Comparison of ENCODE assay signal across 8 cellular contexts in the genomic region with DNA sequence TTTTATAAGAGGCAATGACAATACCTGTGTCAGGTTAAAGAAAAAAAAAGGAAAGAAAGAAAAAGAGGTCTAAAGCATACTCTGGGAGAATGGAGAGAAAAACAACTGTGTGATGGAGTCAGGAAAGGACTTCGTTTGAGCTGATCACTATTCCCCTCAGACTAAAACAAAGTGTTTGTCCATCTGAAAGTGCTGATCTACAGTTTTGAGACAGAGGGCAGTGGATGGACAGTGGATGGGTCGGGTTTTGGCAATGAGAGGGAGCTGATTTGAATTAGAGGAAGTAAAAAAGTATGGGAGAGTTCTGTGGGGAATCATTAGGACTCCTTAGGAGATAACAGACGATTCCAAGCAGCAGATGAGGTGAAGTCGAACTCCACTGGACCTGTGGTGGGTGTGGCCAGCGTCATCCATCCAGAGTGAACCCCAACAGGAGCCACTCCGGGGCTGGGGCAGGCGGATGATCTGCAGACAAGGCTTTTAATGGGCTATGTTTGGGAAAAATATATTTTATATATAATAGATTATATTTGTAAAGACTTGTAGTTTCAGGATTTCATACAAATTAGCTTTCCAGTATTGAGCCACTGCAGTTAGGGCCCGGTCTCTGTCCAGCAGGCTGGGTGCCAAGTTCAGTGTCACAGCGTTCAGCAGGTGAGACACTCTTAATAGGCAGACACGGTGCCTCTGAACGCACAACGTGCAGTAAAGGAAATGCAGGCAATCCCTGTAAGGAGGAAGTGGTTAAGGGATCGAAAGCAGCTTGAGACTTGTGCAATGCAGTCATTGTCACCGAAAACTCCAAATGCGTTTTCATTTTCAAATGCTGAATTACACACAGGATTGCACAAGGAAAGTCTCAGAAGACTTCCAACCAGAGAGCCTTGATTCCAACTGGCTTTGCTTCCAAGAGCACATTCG.
DNase-seq lines count a peak whose midpoint lies in the region; ATAC-seq and TF ChIP-seq lines count a peak whose summit lies in the region.

No MANE protein-coding gene starts in this region.

- POLR2A ChIA-PET in A673 (lab: Charles Lee; ENCODE audit: low non-redundant PET): no interaction called here

- peaks cover 53% of the 10 kb centered on the region for H3K4me1 Mint-ChIP-seq in activated T-cell treated with anti-CD3 and anti-CD28 coated beads, Interleukin-2, amount 50 U/mL, for 72 hours (ENCODE audit: low read depth)
- peaks cover 31% of the 10 kb centered on the region for H3K4me1 Mint-ChIP-seq in stimulated activated memory B cell treated with anti-CD40 and anti-IgM and Interleukin-4, amounts not matched to agents 10 μg/mL and 1 μg/mL and 100 μg/mL, for 72 hours

- H3K27me3 ChIP-seq in A673 (replicated peaks; ENCODE audit: insufficient read depth, low read depth, low read length, poor library complexity): no peaks in the 10 kb centered on the region

- peak overlapping the region; percentile 84 for H3K27ac Mint-ChIP-seq in activated T-cell treated with anti-CD3 and anti-CD28 coated beads, Interleukin-2, amount 50 U/mL, for 72 hours
- H3K27ac Mint-ChIP-seq in stimulated activated memory B cell treated with anti-CD40 and anti-IgM and Interleukin-4, amounts not matched to agents 10 μg/mL and 1 μg/mL and 100 μg/mL, for 72 hours: peak overlapping the region; percentile 18

- peak overlapping the region; percentile 23 for H3K4me3 ChIP-seq in A673 (ENCODE audit: low read depth, low read length, poor library complexity, severe bottlenecking)

- H3K36me3 Mint-ChIP-seq in activated T-cell treated with anti-CD3 and anti-CD28 coated beads, Interleukin-2, amount 50 U/mL, for 72 hours (ENCODE audit: insufficient read depth in 2 of 2): no peaks in the 10 kb centered on the region
- no peaks in the 10 kb centered on the region for H3K36me3 Mint-ChIP-seq in stimulated activated memory B cell treated with anti-CD40 and anti-IgM and Interleukin-4, amounts not matched to agents 10 μg/mL and 1 μg/mL and 100 μg/mL, for 72 hours

- H3K4me1 ChIP-seq in A673 (ENCODE audit: insufficient read depth, low read length, poor library complexity, severe bottlenecking): peaks cover 9% of the 10 kb centered on the region

- TF ChIP-seq CTCF in A673 (conservative IDR thresholded peaks at IDR 0.05; ENCODE audit: low read depth, low read length): no peak

- DNase-seq in A673 (ENCODE audit: low spot score) (peak; percentile 69), NCI-H510A treated with DMSO at 0.1 percent for 48 hours (lab: John Stamatoyannopoulos, UW) (peak; percentile 14), left cardiac atrium (peak; percentile 39), NCI-H146 (lab: John Stamatoyannopoulos, UW) (no peak)
- peak; percentile 51 to 54 for DNase-seq in activated T-cell treated with anti-CD3 and anti-CD28 coated beads, Interleukin-2, amount 50 U/mL, for 72 hours

- ATAC-seq in GM18511 (IDR thresholded peaks at IDR 0.05; ENCODE audit: unreplicated experiment) (peak; percentile 99), HG02885 (IDR thresholded peaks at IDR 0.05; ENCODE audit: poor library complexity, unreplicated experiment) (peak; percentile 99), left cardiac atrium (peak; percentile 85 to 90)
- ATAC-seq in activated T-cell treated with anti-CD3 and anti-CD28 coated beads, Interleukin-2, amount 50 U/mL, for 72 hours (replicated peaks in 1 of 2): peak; percentile 83 to 88
- peak; percentile 93 for ATAC-seq in stimulated activated memory B cell treated with anti-CD40 and anti-IgM and Interleukin-4, amounts not matched to agents 10 μg/mL and 1 μg/mL and 100 μg/mL, for 72 hours

- H3K9me3 Mint-ChIP-seq in activated T-cell treated with anti-CD3 and anti-CD28 coated beads, Interleukin-2, amount 50 U/mL, for 72 hours: peaks cover 0 to 3% of the 10 kb centered on the region in 2 donors
- no peaks in the 10 kb centered on the region for H3K9me3 Mint-ChIP-seq in stimulated activated memory B cell treated with anti-CD40 and anti-IgM and Interleukin-4, amounts not matched to agents 10 μg/mL and 1 μg/mL and 100 μg/mL, for 72 hours

- no peaks in the 10 kb centered on the region for H3K9me3 ChIP-seq in A673 (ENCODE audit: low read depth, low read length, poor library complexity, severe bottlenecking)

- peak overlapping the region; percentile 51 to 84 for H3K4me3 Mint-ChIP-seq in activated T-cell treated with anti-CD3 and anti-CD28 coated beads, Interleukin-2, amount 50 U/mL, for 72 hours
- peak overlapping the region; percentile 60 for H3K4me3 Mint-ChIP-seq in stimulated activated memory B cell treated with anti-CD40 and anti-IgM and Interleukin-4, amounts not matched to agents 10 μg/mL and 1 μg/mL and 100 μg/mL, for 72 hours

- intact Hi-C loops in A673 (cut with micrococcal nuclease; ENCODE audit: unreplicated experiment) (no loop called here), left cardiac atrium (cut with DNase I) (no loop called here)

- H3K27me3 Mint-ChIP-seq in activated T-cell treated with anti-CD3 and anti-CD28 coated beads, Interleukin-2, amount 50 U/mL, for 72 hours (ENCODE audit: low read depth): peaks cover 17% of the 10 kb centered on the region
- peaks cover 9% of the 10 kb centered on the region for H3K27me3 Mint-ChIP-seq in stimulated activated memory B cell treated with anti-CD40 and anti-IgM and Interleukin-4, amounts not matched to agents 10 μg/mL and 1 μg/mL and 100 μg/mL, for 72 hours

- no peaks in the 10 kb centered on the region for H3K36me3 ChIP-seq in A673 (ENCODE audit: insufficient read depth, low read length, poor library complexity, severe bottlenecking)

- no peak overlapping the region for H3K27ac ChIP-seq in A673 (ENCODE audit: low read depth, low read length, poor library complexity, severe bottlenecking)

- CTCF ChIA-PET in A673 (lab: Charles Lee): no interaction called here

- no TSS peak for BruUV-seq in A673 (replicated peaks; lab: Mats Ljungman, UMichigan)
